23 cellular contexts compared by ENCODE assay signal in the genomic region with DNA sequence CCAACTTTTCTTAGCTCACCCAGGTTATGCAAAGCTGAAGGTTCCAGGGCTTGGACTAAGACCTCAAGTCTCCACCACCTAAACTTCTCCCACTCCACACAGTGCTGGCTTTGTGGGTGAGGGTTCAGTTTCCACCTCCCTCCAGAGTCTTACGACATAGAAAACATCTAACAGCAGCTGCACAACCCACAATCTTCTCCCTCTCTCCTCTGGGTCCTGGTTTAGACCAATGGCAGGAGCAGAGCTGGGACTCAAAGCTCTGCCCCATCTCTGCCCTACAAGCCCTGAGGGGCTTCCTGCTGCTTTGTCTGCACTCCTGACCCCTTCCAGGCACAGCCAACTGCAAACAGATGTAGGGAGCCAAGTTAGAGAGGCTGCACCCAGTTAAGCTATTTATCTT. TPM values are rescaled to one million over a fixed set of nuclear protein-coding genes. Genes with fewer than 3 reads are reported as not detected.
DNase-seq lines count a peak whose midpoint lies in the region; ATAC-seq and TF ChIP-seq lines count a peak whose summit lies in the region.
"Had no signal": no experiment of that assay in that cellular context is flagged by ENCODE, and none has a peak within 500 bp of the region (broad histone marks: within the 10 kb centered on the region; RNA-seq: fewer than 3 reads in every experiment).

No MANE protein-coding gene starts in this region.

- ATAC-seq in activated CD8-positive, alpha-beta T cell treated with anti-CD3 and anti-CD28 coated beads, Interleukin-2, amount 10 ng/mL, durations not matched to agents 7 days and 5 days, result no peak
- ATAC-seq in activated CD8-positive, alpha-beta T cell treated with anti-CD3 and anti-CD28 coated beads for 36 hours, result no peak
- ATAC-seq in effector memory CD8-positive, alpha-beta T cell (replicated peaks), result no peak
- ATAC-seq in heart left ventricle (no peak), HG03280 (IDR thresholded peaks at IDR 0.05; ENCODE audit: unreplicated experiment) (no peak)
- ATAC-seq: activated T-cell treated with anti-CD3 and anti-CD28 coated beads, Interleukin-2, amount 50 U/mL, for 72 hours; GM12878; heart right ventricle had no signal

- H3K27me3 ChIP-seq in heart left ventricle, result no peaks in the 10 kb centered on the region
- H3K27me3 ChIP-seq: ascending aorta, heart right ventricle, MG63, ovary, upper lobe of left lung had no signal

- H3K4me3 Mint-ChIP-seq in activated CD8-positive, alpha-beta T cell treated with anti-CD3 and anti-CD28 coated beads, Interleukin-2, amount 10 ng/mL, durations not matched to agents 7 days and 5 days, result no peak overlapping the region
- H3K4me3 Mint-ChIP-seq in activated CD8-positive, alpha-beta T cell treated with anti-CD3 and anti-CD28 coated beads for 36 hours, result no peak overlapping the region
- no peak overlapping the region for H3K4me3 Mint-ChIP-seq in effector memory CD8-positive, alpha-beta T cell
- H3K4me3 Mint-ChIP-seq: activated T-cell treated with anti-CD3 and anti-CD28 coated beads, Interleukin-2, amount 50 U/mL, for 72 hours had no signal

- no peak for TF ChIP-seq CTCF in activated CD8-positive, alpha-beta T cell treated with anti-CD3 and anti-CD28 coated beads for 36 hours (IDR thresholded peaks at IDR 0.05)
- TF ChIP-seq CTCF in heart left ventricle (IDR thresholded peaks at IDR 0.05), result no peak

- peak overlapping the region; percentile 48 for H3K27ac Mint-ChIP-seq in activated CD8-positive, alpha-beta T cell treated with anti-CD3 and anti-CD28 coated beads, Interleukin-2, amount 10 ng/mL, durations not matched to agents 7 days and 5 days
- no peak overlapping the region for H3K27ac Mint-ChIP-seq in activated CD8-positive, alpha-beta T cell treated with anti-CD3 and anti-CD28 coated beads for 36 hours
- H3K27ac Mint-ChIP-seq in effector memory CD8-positive, alpha-beta T cell, result peak overlapping the region; percentile 53 to 71
- H3K27ac Mint-ChIP-seq: activated T-cell treated with anti-CD3 and anti-CD28 coated beads, Interleukin-2, amount 50 U/mL, for 72 hours had no signal

- intact Hi-C loops in activated CD8-positive, alpha-beta T cell treated with anti-CD3 and anti-CD28 coated beads for 36 hours (cut with micrococcal nuclease), result no loop called here
- intact Hi-C loops in heart left ventricle (cut with DNase I), result no loop called here

- POLR2A ChIA-PET in activated CD8-positive, alpha-beta T cell treated with anti-CD3 and anti-CD28 coated beads, Interleukin-2, amount 10 ng/mL, durations not matched to agents 7 days and 5 days (lab: Charles Lee), result no interaction called here
- POLR2A ChIA-PET in activated CD8-positive, alpha-beta T cell treated with anti-CD3 and anti-CD28 coated beads for 36 hours (lab: Charles Lee), result interaction anchor here (0.7 kb wide), 1 partner anchor 8 kb away, joined by 3 read pairs; no protein-coding TSS in a partner anchor

- no peak for TF ChIP-seq POLR2A in heart left ventricle (IDR thresholded peaks at IDR 0.05)

- H3K9me3 ChIP-seq in heart left ventricle, result no peaks in the 10 kb centered on the region
- H3K9me3 ChIP-seq: ascending aorta, heart right ventricle, MG63, ovary, upper lobe of left lung had no signal

- peaks cover 0 to 84% (median 71%) of the 10 kb centered on the region in 9 donors for H3K36me3 ChIP-seq in heart left ventricle
- H3K36me3 ChIP-seq: ovary had no signal

- H3K4me3 ChIP-seq in heart left ventricle, result no peak overlapping the region
- H3K4me3 ChIP-seq: ascending aorta, GM12878, heart right ventricle, MG63, ovary, skin epidermis, upper lobe of left lung had no signal

- H3K9me3 Mint-ChIP-seq in activated CD8-positive, alpha-beta T cell treated with anti-CD3 and anti-CD28 coated beads, Interleukin-2, amount 10 ng/mL, durations not matched to agents 7 days and 5 days (ENCODE audit: insufficient read depth), result no peaks in the 10 kb centered on the region
- H3K9me3 Mint-ChIP-seq in activated CD8-positive, alpha-beta T cell treated with anti-CD3 and anti-CD28 coated beads for 36 hours, result no peaks in the 10 kb centered on the region
- H3K9me3 Mint-ChIP-seq in effector memory CD8-positive, alpha-beta T cell, result no peaks in the 10 kb centered on the region
- H3K9me3 Mint-ChIP-seq: activated T-cell treated with anti-CD3 and anti-CD28 coated beads, Interleukin-2, amount 50 U/mL, for 72 hours had no signal

- H3K36me3 Mint-ChIP-seq in activated CD8-positive, alpha-beta T cell treated with anti-CD3 and anti-CD28 coated beads, Interleukin-2, amount 10 ng/mL, durations not matched to agents 7 days and 5 days (ENCODE audit: low read depth), result peaks cover 64% of the 10 kb centered on the region
- peaks cover 27% of the 10 kb centered on the region for H3K36me3 Mint-ChIP-seq in activated CD8-positive, alpha-beta T cell treated with anti-CD3 and anti-CD28 coated beads for 36 hours (ENCODE audit: low read depth)
- peaks cover 21% of the 10 kb centered on the region for H3K36me3 Mint-ChIP-seq in effector memory CD8-positive, alpha-beta T cell (ENCODE audit: insufficient read depth)

- no peak for DNase-seq in activated CD8-positive, alpha-beta T cell treated with anti-CD3 and anti-CD28 coated beads, Interleukin-2, amount 10 ng/mL, durations not matched to agents 7 days and 5 days
- DNase-seq in activated CD8-positive, alpha-beta T cell treated with anti-CD3 and anti-CD28 coated beads for 36 hours, result no peak
- DNase-seq in NCI-H69 (lab: John Stamatoyannopoulos, UW) (peak; percentile 13), smooth muscle cell of the brain vasculature (ENCODE audit: low read depth, low spot score) (peak; percentile 95), heart left ventricle (no peak), HUDEP-2 (lab: John Stamatoyannopoulos, UW; ENCODE audit: unreplicated experiment in 76 of 76) (no peak)
- no peak for DNase-seq in effector memory CD8-positive, alpha-beta T cell
- DNase-seq: activated CD4-positive, alpha-beta T cell treated with anti-CD3 and anti-CD28 coated beads, Interleukin-2, amount 50 U/mL, for 1 hour; activated T-cell treated with anti-CD3 and anti-CD28 coated beads, Interleukin-2, amount 50 U/mL, for 72 hours; erythroblast; kidney; MG63; NCI-H2107; NCI-H748 treated with DMSO at 0.1 percent for 48 hours; upper lobe of left lung had no signal

- no peaks in the 10 kb centered on the region for H3K4me1 Mint-ChIP-seq in activated CD8-positive, alpha-beta T cell treated with anti-CD3 and anti-CD28 coated beads, Interleukin-2, amount 10 ng/mL, durations not matched to agents 7 days and 5 days (ENCODE audit: low read depth)
- no peaks in the 10 kb centered on the region for H3K4me1 Mint-ChIP-seq in activated CD8-positive, alpha-beta T cell treated with anti-CD3 and anti-CD28 coated beads for 36 hours (ENCODE audit: low read depth)
- H3K4me1 Mint-ChIP-seq in effector memory CD8-positive, alpha-beta T cell (ENCODE audit: low read depth in 2 of 2), result peaks cover 0 to 11% of the 10 kb centered on the region in 2 donors

- CTCF ChIA-PET in activated CD8-positive, alpha-beta T cell treated with anti-CD3 and anti-CD28 coated beads, Interleukin-2, amount 10 ng/mL, durations not matched to agents 7 days and 5 days (lab: Charles Lee), result no interaction called here
- CTCF ChIA-PET in activated CD8-positive, alpha-beta T cell treated with anti-CD3 and anti-CD28 coated beads for 36 hours (lab: Charles Lee), result interaction anchor here (0.9 to 1.2 kb wide), 2 partner anchors 35 to 78 kb away, joined by 3 read pairs; no protein-coding TSS in a partner anchor

- H3K27me3 Mint-ChIP-seq in activated CD8-positive, alpha-beta T cell treated with anti-CD3 and anti-CD28 coated beads, Interleukin-2, amount 10 ng/mL, durations not matched to agents 7 days and 5 days (ENCODE audit: low read depth), result no peaks in the 10 kb centered on the region
- H3K27me3 Mint-ChIP-seq in activated CD8-positive, alpha-beta T cell treated with anti-CD3 and anti-CD28 coated beads for 36 hours, result no peaks in the 10 kb centered on the region
- no peaks in the 10 kb centered on the region for H3K27me3 Mint-ChIP-seq in effector memory CD8-positive, alpha-beta T cell

- WGBS in heart left ventricle, 4 donors, result 73 to 95% (median 89%) methylated on average over 1 of the region's 1 CpG

- H3K27ac ChIP-seq in heart left ventricle, result peak overlapping the region in 1 of 12 donors; percentile 15
- H3K27ac ChIP-seq: ascending aorta, heart right ventricle, ovary, upper lobe of left lung had no signal

- H3K4me1 ChIP-seq in heart left ventricle, result peaks cover 0 to 9% (median 3%) of the 10 kb centered on the region in 12 donors
- H3K4me1 ChIP-seq: ascending aorta, upper lobe of left lung had no signal

RNA-seq across cellular contexts. Expression of a gene that starts 16.0 kb away (rescaled TPM):
- total RNA-seq in activated CD8-positive, alpha-beta T cell treated with anti-CD3 and anti-CD28 coated beads, Interleukin-2, amount 10 ng/mL, durations not matched to agents 7 days and 5 days, result not detected
- not detected for total RNA-seq in activated CD8-positive, alpha-beta T cell treated with anti-CD3 and anti-CD28 coated beads for 36 hours
- not detected for total RNA-seq in heart left ventricle
- polyA plus RNA-seq in heart left ventricle, result not detected
- total RNA-seq: activated T-cell treated with anti-CD3 and anti-CD28 coated beads, Interleukin-2, amount 50 U/mL, for 72 hours; ascending aorta; GM12878; H4; heart right ventricle; kidney; mesenteric fat pad; ovary; upper lobe of left lung had no signal
- polyA plus RNA-seq: heart right ventricle, ovary had no signal

RNA-seq across cellular contexts. Expression of a gene that starts 22.9 kb away (rescaled TPM):
- total RNA-seq in activated CD8-positive, alpha-beta T cell treated with anti-CD3 and anti-CD28 coated beads, Interleukin-2, amount 10 ng/mL, durations not matched to agents 7 days and 5 days, result 10 to 100 TPM; 60.0 to 65.1 TPM
- 10 to 100 TPM; 48.9 to 53.1 TPM for total RNA-seq in activated CD8-positive, alpha-beta T cell treated with anti-CD3 and anti-CD28 coated beads for 36 hours
- total RNA-seq in heart left ventricle, result 10 to 100 TPM in 6 of 9 donors, 1 to 10 TPM in 3; 5.8 to 27.7 (median 14.6) TPM
- 10 to 100 TPM; 15.6 to 19.9 TPM for polyA plus RNA-seq in heart left ventricle

RNA-seq across cellular contexts. Expression of a gene that starts 48.9 kb away (rescaled TPM):
- total RNA-seq in activated CD8-positive, alpha-beta T cell treated with anti-CD3 and anti-CD28 coated beads, Interleukin-2, amount 10 ng/mL, durations not matched to agents 7 days and 5 days, result 10 to 100 TPM; 28.8 to 31.9 TPM
- total RNA-seq in activated CD8-positive, alpha-beta T cell treated with anti-CD3 and anti-CD28 coated beads for 36 hours, result 10 to 100 TPM; 49.5 to 49.6 TPM
- total RNA-seq in heart left ventricle, result 1 to 10 TPM in 2 of 9 donors, under 1 TPM in 7; 0.15 to 3.7 (median 0.63) TPM
- 1 to 10 TPM in 1 of 2 donors, under 1 TPM in 1; 0.46 to 1.1 TPM for polyA plus RNA-seq in heart left ventricle

Comparison
In these comparisons a context has a peak if more than half of its experiments do, and no peak if none do; other contexts are left out.
1. DNase-seq: peak in NCI-H69 (single experiment) and smooth muscle cell of the brain vasculature (single experiment); none in activated CD8-positive, alpha-beta T cell treated with anti-CD3 and anti-CD28 coated beads, Interleukin-2, amount 10 ng/mL, durations not matched to agents 7 days and 5 days (single experiment), activated CD8-positive, alpha-beta T cell treated with anti-CD3 and anti-CD28 coated beads for 36 hours (single experiment), effector memory CD8-positive, alpha-beta T cell (0 of 3), heart left ventricle (0 of 5) and HUDEP-2 (0 of 76).
2. RNA of a gene that starts 48.9 kb away (total RNA-seq): 49.5 to 49.6 TPM in activated CD8-positive, alpha-beta T cell treated with anti-CD3 and anti-CD28 coated beads for 36 hours and 28.8 to 31.9 TPM in activated CD8-positive, alpha-beta T cell treated with anti-CD3 and anti-CD28 coated beads, Interleukin-2, amount 10 ng/mL, durations not matched to agents 7 days and 5 days; 0.15 to 3.7 TPM in heart left ventricle; every median in the first group is over 4 times any median in the second.